21 cellular contexts compared by ENCODE assay signal in the genomic region with DNA sequence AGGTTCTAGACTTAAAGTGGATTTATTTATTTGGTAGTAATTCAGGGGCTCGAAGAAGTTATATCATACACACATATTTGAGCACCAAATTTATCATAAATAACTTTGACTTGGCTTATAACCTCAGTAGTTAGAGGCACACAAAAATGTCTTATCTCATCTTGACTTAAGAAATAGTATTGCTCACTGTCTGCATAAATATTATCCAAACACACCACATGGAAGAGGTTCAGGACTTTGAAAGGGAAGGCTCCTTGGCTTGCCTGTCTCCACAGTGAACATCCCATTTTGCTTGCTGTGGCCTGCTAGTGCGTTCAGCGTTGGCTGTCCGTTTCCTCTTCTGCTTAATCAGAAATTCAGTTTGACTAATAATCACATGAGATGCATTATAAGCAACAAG. TPM values are rescaled to one million over a fixed set of nuclear protein-coding genes. Genes with fewer than 3 reads are reported as not detected.
A peak's percentile ranks its signal among the peaks of the same experiment; 100 is the strongest.
DNase-seq lines count a peak whose midpoint lies in the region; ATAC-seq, FAIRE-seq and TF ChIP-seq lines count a peak whose summit lies in the region.
"Had no signal": no experiment of that assay in that cellular context is flagged by ENCODE, and none has a peak within 500 bp of the region (broad histone marks: within the 10 kb centered on the region; RNA-seq: fewer than 3 reads in every experiment).

No MANE protein-coding gene starts in this region.

- H3K9me3 ChIP-seq in cardiac muscle cell (ENCODE audit: low read depth) (no peaks in the 10 kb centered on the region), heart left ventricle (no peaks in the 10 kb centered on the region), astrocyte (ENCODE audit: insufficient read depth, low read depth, low read length) (no peaks in the 10 kb centered on the region), hepatocyte (ENCODE audit: low read depth) (no peaks in the 10 kb centered on the region)
- H3K9me3 ChIP-seq: Caco-2 had no signal

- H4K20me1 ChIP-seq in astrocyte (ENCODE audit: insufficient read depth, low read length) (no peaks in the 10 kb centered on the region), hepatocyte (ENCODE audit: insufficient read depth, poor library complexity, severe bottlenecking) (no peaks in the 10 kb centered on the region)

- no peaks in the 10 kb centered on the region for H3K36me3 Mint-ChIP-seq in astrocyte (ENCODE audit: low read depth, unreplicated experiment)
- H3K36me3 Mint-ChIP-seq in activated naive CD8-positive, alpha-beta T cell treated with anti-CD3 and anti-CD28 coated beads for 36 hours: no peaks in the 10 kb centered on the region
- H3K36me3 Mint-ChIP-seq: CD14-positive monocyte, IgD-negative memory B cell had no signal

- H3K9me3 Mint-ChIP-seq in astrocyte (ENCODE audit: unreplicated experiment): peaks cover 4% of the 10 kb centered on the region
- no peaks in the 10 kb centered on the region for H3K9me3 Mint-ChIP-seq in activated naive CD8-positive, alpha-beta T cell treated with anti-CD3 and anti-CD28 coated beads for 36 hours
- H3K9me3 Mint-ChIP-seq: CD14-positive monocyte, IgD-negative memory B cell had no signal

- intact Hi-C loops in heart left ventricle (cut with DNase I): loop anchor here in 1 of 10 donors (10.0 kb wide), 1 partner anchor 186 kb away; no protein-coding TSS in a partner anchor

- H3K9ac ChIP-seq in astrocyte (ENCODE audit: low read length): no peak overlapping the region

- peak in 1 of 2 donors; percentile 62 for DNase-seq in cardiac muscle cell (ENCODE audit: low read depth in 1 of 2, low spot score in 1 of 2)
- DNase-seq in heart left ventricle: no peak
- DNase-seq in astrocyte (ENCODE audit: low read depth): peak; percentile 63
- DNase-seq in hepatocyte (ENCODE audit: low spot score): no peak
- no peak for DNase-seq in activated naive CD8-positive, alpha-beta T cell treated with anti-CD3 and anti-CD28 coated beads for 36 hours
- no peak for DNase-seq in NCI-H524 (lab: John Stamatoyannopoulos, UW)
- DNase-seq: Caco-2; HCEC 1CT; MV-4-11; NCI-H1417 treated with DMSO at 0.1 percent for 48 hours; NCI-H2029; NCI-H2171 treated with DMSO at 0.1 percent for 48 hours; NCI-H526; NK-92 treated with Interleukin-12 subunit alpha and Interleukin-12 subunit beta, amount 100 ng/mL, for 24 hours; PC-3 had no signal

- TF ChIP-seq POLR2A in heart left ventricle (IDR thresholded peaks at IDR 0.05) (no peak), GM18505 (IDR thresholded peaks at IDR 0.05; ENCODE audit: borderline replicate concordance, extremely low read depth, insufficient read depth, insufficient read length) (no peak)

- H3K27me3 ChIP-seq in cardiac muscle cell (no peaks in the 10 kb centered on the region), heart left ventricle (no peaks in the 10 kb centered on the region), astrocyte (ENCODE audit: insufficient read depth, low read length) (no peaks in the 10 kb centered on the region), hepatocyte (no peaks in the 10 kb centered on the region)

- H3K4me3 Mint-ChIP-seq in astrocyte (ENCODE audit: unreplicated experiment): no peak overlapping the region
- H3K4me3 Mint-ChIP-seq in activated naive CD8-positive, alpha-beta T cell treated with anti-CD3 and anti-CD28 coated beads for 36 hours: no peak overlapping the region
- H3K4me3 Mint-ChIP-seq: CD14-positive monocyte, IgD-negative memory B cell had no signal

- H3K4me2 ChIP-seq in astrocyte (ENCODE audit: low read length) (no peak overlapping the region), hepatocyte (no peak overlapping the region)

- H3K27ac Mint-ChIP-seq in astrocyte (ENCODE audit: unreplicated experiment): no peak overlapping the region
- no peak overlapping the region for H3K27ac Mint-ChIP-seq in activated naive CD8-positive, alpha-beta T cell treated with anti-CD3 and anti-CD28 coated beads for 36 hours
- H3K27ac Mint-ChIP-seq: CD14-positive monocyte, IgD-negative memory B cell had no signal

- no peaks in the 10 kb centered on the region for H3K27me3 Mint-ChIP-seq in astrocyte (ENCODE audit: low read depth, unreplicated experiment)
- peaks cover 26% of the 10 kb centered on the region for H3K27me3 Mint-ChIP-seq in activated naive CD8-positive, alpha-beta T cell treated with anti-CD3 and anti-CD28 coated beads for 36 hours

- H3K4me1 Mint-ChIP-seq in astrocyte (ENCODE audit: low read depth, unreplicated experiment): peaks cover 19% of the 10 kb centered on the region
- peaks cover 4% of the 10 kb centered on the region for H3K4me1 Mint-ChIP-seq in activated naive CD8-positive, alpha-beta T cell treated with anti-CD3 and anti-CD28 coated beads for 36 hours

- H3K4me3 ChIP-seq in cardiac muscle cell (no peak overlapping the region), heart left ventricle (no peak overlapping the region), astrocyte (ENCODE audit: insufficient read depth, low read depth, low read length) (no peak overlapping the region), hepatocyte (no peak overlapping the region)

- no peaks in the 10 kb centered on the region for H3K9me2 ChIP-seq in hepatocyte (replicated peaks; ENCODE audit: insufficient read depth)

- H2AFZ ChIP-seq in astrocyte (ENCODE audit: low read depth, low read length) (no peak overlapping the region), hepatocyte (no peak overlapping the region)

- H3K36me3 ChIP-seq in cardiac muscle cell (no peaks in the 10 kb centered on the region), heart left ventricle (no peaks in the 10 kb centered on the region), astrocyte (ENCODE audit: insufficient read depth, low read length) (no peaks in the 10 kb centered on the region), hepatocyte (replicated peaks; ENCODE audit: insufficient read depth, low read depth) (no peaks in the 10 kb centered on the region)

- ATAC-seq in heart left ventricle: no peak
- ATAC-seq in GM18505 (IDR thresholded peaks at IDR 0.05; ENCODE audit: unreplicated experiment): no peak
- no peak for ATAC-seq in GM18873 (IDR thresholded peaks at IDR 0.05; ENCODE audit: low FRiP score, unreplicated experiment)
- ATAC-seq: PC-3 had no signal

- H3K27ac ChIP-seq in cardiac muscle cell (peak overlapping the region; percentile 51), heart left ventricle (no peak overlapping the region), astrocyte (ENCODE audit: low read depth, low read length) (no peak overlapping the region), hepatocyte (peak overlapping the region; percentile 29)

- 72 to 82% (median 78%) methylated on average over 4 of the region's 4 CpGs for WGBS in heart left ventricle, 4 donors
- 76% methylated on average over 4 of the region's 4 CpGs for WGBS in hepatocyte (ENCODE audit: low lambda C conversion rate, missing lambda C conversion rate)

- no peaks in the 10 kb centered on the region for H3K79me2 ChIP-seq in astrocyte (ENCODE audit: insufficient read depth, low read length)
- H3K79me2 ChIP-seq in hepatocyte: no peaks in the 10 kb centered on the region

- TF ChIP-seq CTCF in cardiac muscle cell (IDR thresholded peaks at IDR 0.05; ENCODE audit: low read depth, low read length) (no peak), heart left ventricle (IDR thresholded peaks at IDR 0.05) (no peak), astrocyte (IDR thresholded peaks at IDR 0.05; ENCODE audit: insufficient read depth, low read depth, low read length) (no peak), hepatocyte (IDR thresholded peaks at IDR 0.05; ENCODE audit: poor library complexity) (no peak)

- FAIRE-seq in astrocyte (lab: Jason Lieb, UNC): no peak
- FAIRE-seq: A204.1, GM18507 had no signal

- peaks cover 20% of the 10 kb centered on the region for H3K4me1 ChIP-seq in cardiac muscle cell (ENCODE audit: low read depth)
- H3K4me1 ChIP-seq in heart left ventricle: peaks cover 0 to 15% (median 7%) of the 10 kb centered on the region in 12 donors
- peaks cover 27% of the 10 kb centered on the region for H3K4me1 ChIP-seq in astrocyte (ENCODE audit: insufficient read depth, low read length)
- peaks cover 29% of the 10 kb centered on the region for H3K4me1 ChIP-seq in hepatocyte (ENCODE audit: insufficient read depth)

RNA-seq across cellular contexts. Expression of a gene that starts 13.9 kb away (rescaled TPM):
- total RNA-seq in cardiac muscle cell: not detected in 2 replicates
- not detected in 2 replicates for polyA plus RNA-seq in cardiac muscle cell
- total RNA-seq in heart left ventricle: 1 to 10 TPM in 3 of 9 donors, under 1 TPM in 4, not detected in 2; 0.28 to 5.7 (median 0.79) TPM
- under 1 TPM in 1 of 2 donors, not detected in 1; 0.80 TPM for polyA plus RNA-seq in heart left ventricle
- total RNA-seq in astrocyte: not detected in 2 replicates
- total RNA-seq in hepatocyte: not detected in 2 replicates
- 0.39 TPM in 1 of 2 replicates, not detected in the other for polyA plus RNA-seq in hepatocyte
- not detected for total RNA-seq in activated naive CD8-positive, alpha-beta T cell treated with anti-CD3 and anti-CD28 coated beads for 36 hours
- total RNA-seq: Caco-2, PC-3 had no signal
- polyA plus RNA-seq: CD14-positive monocyte, IgD-negative memory B cell had no signal

RNA-seq across cellular contexts. Expression of a gene that starts 23.8 kb away (rescaled TPM):
- total RNA-seq in cardiac muscle cell (24.9 and 41.2 TPM in 2 replicates), heart left ventricle (10 to 100 TPM in 5 of 9 donors, 1 to 10 TPM in 4; 6.5 to 26.7 (median 10.6) TPM), astrocyte (9.2 and 9.9 TPM in 2 replicates), hepatocyte (24.7 and 34.4 TPM in 2 replicates)
- polyA plus RNA-seq in cardiac muscle cell (26.3 and 59.1 TPM in 2 replicates), heart left ventricle (1 to 10 TPM; 1.2 to 1.7 TPM), hepatocyte (14.0 and 15.6 TPM in 2 replicates)
- 1 to 10 TPM; 2.2 to 2.5 TPM for total RNA-seq in activated naive CD8-positive, alpha-beta T cell treated with anti-CD3 and anti-CD28 coated beads for 36 hours

Comparison
In these comparisons a context has a peak if more than half of its experiments do, and no peak if none do; other contexts are left out.
1. H3K27ac ChIP-seq: peak in cardiac muscle cell (single experiment) and hepatocyte (single experiment); none in heart left ventricle (0 of 12) and astrocyte (single experiment).